ENCODE assay signal across 25 cellular contexts in genomic region chr1:56897150-56898004, GRCh38. TPM values are rescaled to one million over a fixed set of nuclear protein-coding genes. Genes with fewer than 3 reads are reported as not detected.
DNase-seq lines count a peak whose midpoint lies in the region; ATAC-seq, FAIRE-seq and TF ChIP-seq lines count a peak whose summit lies in the region.
"Had no signal": no experiment of that assay in that cellular context is flagged by ENCODE, and none has a peak within 500 bp of the region (broad histone marks: within the 10 kb centered on the region; RNA-seq: fewer than 3 reads in every experiment).

No MANE protein-coding gene starts in this region.

- H3K27me3 ChIP-seq in K562 (ENCODE audit: control insufficient read depth in 2 of 2, insufficient read depth in 2 of 2, low read length in 2 of 2) (no peaks in the 10 kb centered on the region), fibroblast of lung (ENCODE audit: control insufficient read depth, insufficient read depth, low read length) (no peaks in the 10 kb centered on the region), stomach (no peaks in the 10 kb centered on the region)
- H3K27me3 ChIP-seq: ovary had no signal

- WGBS in K562 (ENCODE audit: insufficient coverage, low coverage, missing lambda C conversion rate), result 1% methylated on average over 6 of the region's 6 CpGs
- WGBS in stomach, 5 donors, result 21 to 48% (median 35%) methylated on average over 6 of the region's 6 CpGs

- H3K4me3 ChIP-seq in K562 (no peak overlapping the region), fibroblast of lung (replicated peaks in 1 of 4; ENCODE audit: control extremely low read depth in 1 of 4, insufficient read depth in 1 of 4, low read depth in 3 of 4, low read length in 4 of 4) (no peak overlapping the region), stomach (no peak overlapping the region), OCI-LY7 (ENCODE audit: low read depth, low read length, poor library complexity, severe bottlenecking) (no peak overlapping the region)
- H3K4me3 ChIP-seq: GM12878, ovary had no signal

- H3K79me2 ChIP-seq in K562 (ENCODE audit: control insufficient read depth, insufficient read depth, low read length) (no peaks in the 10 kb centered on the region), fibroblast of lung (ENCODE audit: control insufficient read depth, insufficient read depth, low read length) (no peaks in the 10 kb centered on the region), OCI-LY7 (ENCODE audit: insufficient read depth, low read depth, low read length) (no peaks in the 10 kb centered on the region)

- CTCF ChIA-PET in K562 (lab: Yijun Ruan, JAX; ENCODE audit: low intra/inter-chr PET ratio), result no interaction called here
- CTCF ChIA-PET in OCI-LY7 (lab: Charles Lee; ENCODE audit: unreplicated experiment), result no interaction called here

- TF ChIP-seq RAD21 in K562 (CRISPR knock-in tag; conservative IDR thresholded peaks at IDR 0.05 in 1 of 2, IDR thresholded peaks at IDR 0.05 in 1 of 2), result no peak

- H2AFZ ChIP-seq in K562 (ENCODE audit: low read depth, low read length), result no peak overlapping the region
- no peak overlapping the region for H2AFZ ChIP-seq in fibroblast of lung (ENCODE audit: low read length)
- no peak overlapping the region for H2AFZ ChIP-seq in OCI-LY7 (ENCODE audit: low read length)

- POLR2A ChIA-PET in K562 (lab: Yijun Ruan, JAX), result no interaction called here
- POLR2A ChIA-PET in OCI-LY7 (lab: Charles Lee), result no interaction called here

- H3K9me2 ChIP-seq in OCI-LY7 (ENCODE audit: insufficient read depth, low read length), result no peaks in the 10 kb centered on the region

- intact Hi-C loops in K562 (cut with micrococcal nuclease), result no loop called here
- intact Hi-C loops in stomach (cut with DNase I; ENCODE audit: low total_unique reads), result no loop called here
- intact Hi-C loops in OCI-LY7 (cut with micrococcal nuclease; ENCODE audit: unreplicated experiment), result no loop called here

- in situ Hi-C loops in K562 (cut with MboI), result no loop called here

- ATAC-seq in K562 (no peak), left lobe of liver (peak; percentile 71), GM19395 (IDR thresholded peaks at IDR 0.05; ENCODE audit: unreplicated experiment) (no peak)
- ATAC-seq: GM12878; naive thymus-derived CD8-positive, alpha-beta T cell; sciatic nerve; WTC11 had no signal

- H3K9me3 ChIP-seq in K562 (replicated peaks; ENCODE audit: control insufficient read depth, insufficient read depth, low read depth, low read length), result no peaks in the 10 kb centered on the region
- no peaks in the 10 kb centered on the region for H3K9me3 ChIP-seq in fibroblast of lung (ENCODE audit: control insufficient read depth, insufficient read depth, low read depth, low read length)
- H3K9me3 ChIP-seq in stomach, result no peaks in the 10 kb centered on the region
- H3K9me3 ChIP-seq in OCI-LY7 (ENCODE audit: low read length), result no peaks in the 10 kb centered on the region
- H3K9me3 ChIP-seq: ovary had no signal

- H3K36me3 ChIP-seq in K562 (ENCODE audit: control insufficient read depth, insufficient read depth, low read length) (no peaks in the 10 kb centered on the region), fibroblast of lung (ENCODE audit: control insufficient read depth, insufficient read depth, low read length) (no peaks in the 10 kb centered on the region), stomach (no peaks in the 10 kb centered on the region), OCI-LY7 (ENCODE audit: insufficient read depth, low read length) (no peaks in the 10 kb centered on the region)
- H3K36me3 ChIP-seq: ovary had no signal

- no peaks in the 10 kb centered on the region for H4K20me1 ChIP-seq in K562 (replicated peaks; ENCODE audit: control insufficient read depth, insufficient read depth, low read length)
- H4K20me1 ChIP-seq in fibroblast of lung (ENCODE audit: control insufficient read depth, extremely low read depth, insufficient read depth, low read length), result no peaks in the 10 kb centered on the region
- H4K20me1 ChIP-seq in OCI-LY7 (ENCODE audit: insufficient read depth, low read length), result no peaks in the 10 kb centered on the region

- no peak for FAIRE-seq in K562 (lab: Jason Lieb, UNC)
- FAIRE-seq: GM12878 had no signal

- TF ChIP-seq CTCF in K562 (IDR thresholded peaks at IDR 0.05 in 2 of 3, conservative IDR thresholded peaks at IDR 0.05 in 1 of 3; ENCODE audit: insufficient read depth in 2 of 3, low read depth in 1 of 3, low read length in 3 of 3) (no peak), fibroblast of lung (conservative IDR thresholded peaks at IDR 0.05 in 1 of 2, IDR thresholded peaks at IDR 0.05 in 1 of 2; ENCODE audit: low read depth in 1 of 2, low read length in 2 of 2) (no peak), stomach (IDR thresholded peaks at IDR 0.05) (no peak), OCI-LY7 (conservative IDR thresholded peaks at IDR 0.05; ENCODE audit: low read length) (no peak)

- H3K27ac ChIP-seq in K562 (ENCODE audit: extremely low read depth, low read depth, low read length), result no peak overlapping the region
- no peak overlapping the region for H3K27ac ChIP-seq in fibroblast of lung (ENCODE audit: insufficient read depth, low read length)
- peak overlapping the region in 4 of 5 donors; percentile 13 to 74 (median 58) for H3K27ac ChIP-seq in stomach
- H3K27ac ChIP-seq in OCI-LY7 (ENCODE audit: low read depth, low read length, poor library complexity, severe bottlenecking), result no peak overlapping the region
- H3K27ac ChIP-seq: ovary had no signal

- TF ChIP-seq POLR2A in K562 (conservative IDR thresholded peaks at IDR 0.05) (no peak), stomach (IDR thresholded peaks at IDR 0.05) (no peak)

- DNase-seq in K562 (ENCODE audit: extremely low read depth in 1 of 4, low spot score in 3 of 4) (no peak), fibroblast of lung (ENCODE audit: low read depth in 2 of 2) (peak; percentile 2 to 42), left lobe of liver (ENCODE audit: low spot score) (peak; percentile 65), stomach (peak; percentile 58), OCI-LY7 (ENCODE audit: low spot score) (no peak), middle frontal gyrus (ENCODE audit: extremely low spot score, low spot score) (no peak)
- DNase-seq: activated CD4-positive, alpha-beta T cell treated with anti-CD3 and anti-CD28 coated beads, Interleukin-2, amount 50 U/mL, for 48 hours; activated CD8-positive, alpha-beta memory T cell treated with anti-CD3 and anti-CD28 coated beads, Interleukin-2, amount 50 U/mL, for 48 hours; activated naive CD8-positive, alpha-beta T cell treated with anti-CD3 and anti-CD28 coated beads, Interleukin-2, amount 10 ng/mL, durations not matched to agents 7 days and 5 days; AML-193; cortex of kidney; DMS79 treated with DMSO at 0.1 percent for 48 hours; foreskin melanocyte; HCEC 1CT; hippocampal formation; naive thymus-derived CD8-positive, alpha-beta T cell; NCI-H146; NCI-H748 treated with DMSO at 0.1 percent for 48 hours; ovary; T-helper 9 cell had no signal

- no TSS peak for BruUV-seq in K562 (replicated peaks; lab: Mats Ljungman, UMichigan)
- no TSS peak for BruUV-seq in OCI-LY7 (replicated peaks; lab: Mats Ljungman, UMichigan)

- H3K9ac ChIP-seq in K562 (ENCODE audit: insufficient read depth in 1 of 2, low read depth in 2 of 2, low read length in 2 of 2), result no peak overlapping the region
- no peak overlapping the region for H3K9ac ChIP-seq in fibroblast of lung (ENCODE audit: insufficient read depth, low read length)

- H3K4me1 ChIP-seq in K562 (replicated peaks in 1 of 2; ENCODE audit: control insufficient read depth in 2 of 2, insufficient read depth in 2 of 2, low read length in 2 of 2) (no peaks in the 10 kb centered on the region), fibroblast of lung (ENCODE audit: control insufficient read depth, extremely low read depth, insufficient read depth, low read length) (no peaks in the 10 kb centered on the region), stomach (peaks cover 0 to 37% (median 14%) of the 10 kb centered on the region in 4 donors), OCI-LY7 (ENCODE audit: insufficient read depth, low read length, poor library complexity, severe bottlenecking) (no peaks in the 10 kb centered on the region)

- no peak overlapping the region for H3K4me2 ChIP-seq in K562 (ENCODE audit: insufficient read depth, low read length)
- no peak overlapping the region for H3K4me2 ChIP-seq in fibroblast of lung (ENCODE audit: extremely low read depth, insufficient read depth, low read length)
- no peak overlapping the region for H3K4me2 ChIP-seq in OCI-LY7 (ENCODE audit: low read length)

- H3K9me1 ChIP-seq in K562 (ENCODE audit: control insufficient read depth, insufficient read depth, low read length), result no peaks in the 10 kb centered on the region

- no peak for TF ChIP-seq EP300 in K562 (IDR thresholded peaks at IDR 0.05; ENCODE audit: low read length)
- TF ChIP-seq EP300 in stomach (IDR thresholded peaks at IDR 0.05), result no peak

RNA-seq across cellular contexts. Expression of gene C8A, which starts 42.8 kb away (rescaled TPM):
- not detected in 2 replicates for total RNA-seq in K562 (2011; cell fraction: chromatin; rRNA removed; ENCODE audit: low replicate concordance)
- total RNA-seq in K562 (2011; cell fraction: nucleolus; rRNA removed), result not detected in 2 replicates
- total RNA-seq in K562 (2011; cell fraction: nucleoplasm; rRNA removed), result not detected in 2 replicates
- total RNA-seq in K562 (2014; rRNA removed) (not detected in 2 replicates), K562 (2014; rRNA removed; fragmentation: Illumina TruSeq; extraction: Trizol) (not detected in 2 replicates), K562 (2015; rRNA removed; fragmentation: Illumina TruSeq; extraction: Trizol) (not detected in 2 replicates), K562 (2021) (0.09 TPM in 1 of 2 replicates, not detected in the other), fibroblast of lung (not detected in 2 replicates), left lobe of liver (302 TPM), stomach (not detected), OCI-LY7 (2022) (not detected in 2 replicates)
- polyA plus RNA-seq in K562 (2011; rRNA removed) (not detected in 2 replicates), K562 (2014; fragmentation: Illumina TruSeq; extraction: Trizol) (not detected in 2 replicates), K562 (2014; fragmentation: Nextera tagmentation; extraction: Ambion mirVana) (not detected), K562 (2014; rRNA removed) (not detected in 2 replicates), fibroblast of lung (not detected in 2 replicates), stomach (under 1 TPM in 2 of 3 donors, not detected in 1; 0.25 to 0.38 TPM)
- not detected in 2 replicates for polyA plus RNA-seq in K562 (2011; cell fraction: cytosol; rRNA removed)
- polyA plus RNA-seq in K562 (2011; cell fraction: nucleus; rRNA removed), result not detected in 2 replicates
- polyA plus RNA-seq in K562 (2012), result not detected in 2 replicates
- polyA minus RNA-seq in K562 (2011; rRNA and poly(A)+ RNA removed), result not detected in 2 replicates
- polyA minus RNA-seq in K562 (2011; cell fraction: cytosol; rRNA and poly(A)+ RNA removed), result not detected in 2 replicates
- polyA minus RNA-seq in K562 (2011; cell fraction: nucleus; rRNA and poly(A)+ RNA removed), result not detected in 2 replicates
- not detected in 2 replicates for polyA plus RNA-seq in fibroblast of lung (2012)
- not detected in 2 replicates for polyA minus RNA-seq in fibroblast of lung (ENCODE audit: low replicate concordance)
- not detected in 2 replicates for total RNA-seq in OCI-LY7 (2014; rRNA removed; shearing (Covaris generic))
- total RNA-seq: activated naive CD8-positive, alpha-beta T cell treated with anti-CD3 and anti-CD28 coated beads, Interleukin-2, amount 10 ng/mL, durations not matched to agents 7 days and 5 days; GM12878; mesenteric fat pad; naive thymus-derived CD8-positive, alpha-beta T cell; sciatic nerve had no signal
- polyA plus RNA-seq: GM12878; naive thymus-derived CD8-positive, alpha-beta T cell; ovary had no signal

Comparison
In these comparisons a context has a peak if more than half of its experiments do, and no peak if none do; other contexts are left out.
1. DNase-seq: peak in fibroblast of lung (2 of 2), left lobe of liver (single experiment) and stomach (single experiment); none in K562 (0 of 4), OCI-LY7 (single experiment) and middle frontal gyrus (single experiment).
2. H3K27ac ChIP-seq: peak in stomach (4 of 5); none in K562 (single experiment), fibroblast of lung (single experiment) and OCI-LY7 (single experiment).
3. RNA of gene C8A, which starts 42.8 kb away (total RNA-seq): 302 TPM in left lobe of liver (single experiment); 0.09 TPM in K562, not detected in fibroblast of lung, not detected in stomach and not detected in OCI-LY7; every median in the first group is over 100 times any median in the second.